12 cellular contexts compared by ENCODE assay signal in the genomic region with DNA sequence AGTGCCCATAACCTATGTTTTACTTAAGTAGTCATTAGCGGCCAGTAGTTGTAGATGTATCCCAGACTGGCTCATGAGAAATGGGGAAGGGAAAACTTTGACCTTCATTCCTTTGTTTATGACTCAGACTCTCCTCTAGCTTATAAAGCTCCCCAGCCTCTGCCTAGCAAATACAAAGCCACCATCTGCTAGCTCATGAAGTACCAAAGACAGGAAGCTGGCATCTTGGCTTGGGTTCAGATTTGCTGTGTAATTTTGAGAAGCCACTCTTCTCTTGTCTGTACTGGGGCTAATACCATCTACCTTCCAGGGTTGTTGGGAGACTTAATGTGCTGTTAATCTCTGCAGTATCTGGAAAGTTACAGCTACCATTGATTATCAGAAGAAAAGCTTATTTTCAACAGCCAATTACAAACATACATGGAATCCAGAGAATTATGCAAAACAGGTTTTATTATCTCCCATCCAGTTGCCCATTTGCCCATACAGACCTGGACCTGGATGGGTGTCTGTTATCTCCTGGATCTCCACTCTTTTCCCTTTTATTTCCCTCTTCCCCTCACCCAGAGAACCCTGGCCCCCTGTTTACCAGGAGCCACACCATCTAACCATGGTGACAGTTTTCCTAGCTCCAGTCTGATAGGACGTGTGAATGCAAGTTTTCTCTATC.
A peak's percentile ranks its signal among the peaks of the same experiment; 100 is the strongest.
DNase-seq lines count a peak whose midpoint lies in the region; ATAC-seq and TF ChIP-seq lines count a peak whose summit lies in the region.
"Had no signal": no experiment of that assay in that cellular context is flagged by ENCODE, and none has a peak within 500 bp of the region (broad histone marks: within the 10 kb centered on the region; RNA-seq: fewer than 3 reads in every experiment).

No MANE protein-coding gene starts in this region.

- H3K9me2 ChIP-seq in PC-3 (replicated peaks; ENCODE audit: low read length) = no peaks in the 10 kb centered on the region

- no peak overlapping the region for H3K4me3 Mint-ChIP-seq in activated CD4-positive, alpha-beta T cell treated with anti-CD3 and anti-CD28 coated beads for 36 hours
- H3K4me3 Mint-ChIP-seq: T-helper 1 cell treated with Interleukin-12 subunit alpha and Interleukin-12 subunit beta and Interleukin-4 antibody, amounts not matched to agents 30 μg/mL and 1 μg/mL, for 36 hours had no signal

- POLR2A ChIA-PET in PC-3 (lab: Charles Lee; ENCODE audit: unreplicated experiment) = no interaction called here
- POLR2A ChIA-PET in activated CD4-positive, alpha-beta T cell treated with anti-CD3 and anti-CD28 coated beads for 36 hours (lab: Charles Lee) = no interaction called here

- H3K4me2 ChIP-seq in PC-3 (ENCODE audit: low read length) = peak overlapping the region; percentile 73
- H3K4me2 ChIP-seq: A549 had no signal

- no peaks in the 10 kb centered on the region for H3K36me3 Mint-ChIP-seq in activated CD4-positive, alpha-beta T cell treated with anti-CD3 and anti-CD28 coated beads for 36 hours (ENCODE audit: low read depth)

- no peaks in the 10 kb centered on the region for H3K4me1 Mint-ChIP-seq in activated CD4-positive, alpha-beta T cell treated with anti-CD3 and anti-CD28 coated beads for 36 hours

- H3K36me3 ChIP-seq in PC-3 (ENCODE audit: low read depth, low read length) (no peaks in the 10 kb centered on the region), tibial artery (no peaks in the 10 kb centered on the region)

- DNase-seq in NCI-H345 (lab: John Stamatoyannopoulos, UW) (peak; percentile 55), NCI-H345 treated with DMSO at 0.1 percent for 48 hours (lab: John Stamatoyannopoulos, UW; ENCODE audit: unreplicated experiment) (no peak), PC-3 (peak; percentile 88), fibroblast of pulmonary artery (ENCODE audit: low read depth) (peak; percentile 46), tibial artery (no peak)
- DNase-seq in stimulated activated CD4-positive, alpha-beta T cell treated with anti-CD3 and anti-CD28 coated beads, Interleukin-15, amount 100 ng/mL, for 24 hours = no peak
- no peak for DNase-seq in activated CD4-positive, alpha-beta T cell treated with anti-CD3 and anti-CD28 coated beads for 36 hours
- DNase-seq: activated T-cell treated with anti-CD3 and anti-CD28 coated beads for 4 hours, psoas muscle had no signal

- no peak for TF ChIP-seq CTCF in PC-3 (conservative IDR thresholded peaks at IDR 0.05; ENCODE audit: low read depth, low read length)
- TF ChIP-seq CTCF in fibroblast of pulmonary artery (IDR thresholded peaks at IDR 0.05; ENCODE audit: low read length, missing control alignments) = no peak
- no peak for TF ChIP-seq CTCF in tibial artery (IDR thresholded peaks at IDR 0.05)

- H3K79me2 ChIP-seq in PC-3 (ENCODE audit: low read length) = no peaks in the 10 kb centered on the region

- H3F3A ChIP-seq in PC-3 (ENCODE audit: low read length, unreplicated experiment) = no peaks in the 10 kb centered on the region

- BruUV-seq in PC-3 (replicated peaks; lab: Mats Ljungman, UMichigan) = no TSS peak

- peaks cover 5% of the 10 kb centered on the region for H3K27me3 Mint-ChIP-seq in activated CD4-positive, alpha-beta T cell treated with anti-CD3 and anti-CD28 coated beads for 36 hours

- no peak overlapping the region; the same call in 1 of the 2 replicates for H3K4me3 ChIP-seq in PC-3 (ENCODE audit: low read length)
- no peak overlapping the region for H3K4me3 ChIP-seq in fibroblast of pulmonary artery (replicated peaks; ENCODE audit: low read depth, low read length)
- H3K4me3 ChIP-seq in tibial artery = no peak overlapping the region
- H3K4me3 ChIP-seq: A549, psoas muscle had no signal

- no peaks in the 10 kb centered on the region for H3K27me3 ChIP-seq in PC-3 (ENCODE audit: low read length)
- H3K27me3 ChIP-seq in tibial artery = no peaks in the 10 kb centered on the region

- intact Hi-C loops in PC-3 (cut with micrococcal nuclease) (loop anchor here (5.0 kb wide), 1 partner anchor 154 kb away; a partner anchor contains a TSS), tibial artery (cut with DNase I; ENCODE audit: low total_unique reads) (loop anchor here (5.0 kb wide), 1 partner anchor 149 kb away; no protein-coding TSS in a partner anchor)
- intact Hi-C loops in activated CD4-positive, alpha-beta T cell treated with anti-CD3 and anti-CD28 coated beads for 36 hours (cut with DNase I, micrococcal nuclease) = no loop called here

- no peak overlapping the region for H3K27ac Mint-ChIP-seq in activated CD4-positive, alpha-beta T cell treated with anti-CD3 and anti-CD28 coated beads for 36 hours
- H3K27ac Mint-ChIP-seq: T-helper 1 cell treated with Interleukin-12 subunit alpha and Interleukin-12 subunit beta and Interleukin-4 antibody, amounts not matched to agents 30 μg/mL and 1 μg/mL, for 36 hours had no signal

- H3K9me3 Mint-ChIP-seq in activated CD4-positive, alpha-beta T cell treated with anti-CD3 and anti-CD28 coated beads for 36 hours (ENCODE audit: low read depth) = peaks cover 2% of the 10 kb centered on the region
- H3K9me3 Mint-ChIP-seq: T-helper 1 cell treated with Interleukin-12 subunit alpha and Interleukin-12 subunit beta and Interleukin-4 antibody, amounts not matched to agents 30 μg/mL and 1 μg/mL, for 36 hours had no signal

- H3K9ac ChIP-seq in PC-3 (ENCODE audit: low read length) = peak overlapping the region; percentile 57; the same call in 1 of the 2 replicates

- no peaks in the 10 kb centered on the region for H4K20me1 ChIP-seq in PC-3 (ENCODE audit: low read length)

- peak overlapping the region; percentile 37; the same call in 1 of the 2 replicates for H2AFZ ChIP-seq in PC-3 (ENCODE audit: low read length)

- CTCF ChIA-PET in PC-3 (lab: Charles Lee) = no interaction called here
- CTCF ChIA-PET in activated CD4-positive, alpha-beta T cell treated with anti-CD3 and anti-CD28 coated beads for 36 hours (lab: Charles Lee) = no interaction called here

- ATAC-seq in PC-3 (peak; percentile 96), HG03571 (IDR thresholded peaks at IDR 0.05; ENCODE audit: unreplicated experiment) (no peak)
- no peak for ATAC-seq in activated CD4-positive, alpha-beta T cell treated with anti-CD3 and anti-CD28 coated beads for 36 hours
- ATAC-seq: A549, psoas muscle had no signal

- H3K27ac ChIP-seq in PC-3 (ENCODE audit: low read length) (peak overlapping the region; percentile 93), tibial artery (peak overlapping the region; percentile 58 to 65)
- H3K27ac ChIP-seq: A549, psoas muscle had no signal

- H3K9me3 ChIP-seq in PC-3 (ENCODE audit: low read length) (no peaks in the 10 kb centered on the region), tibial artery (peaks cover 0 to 7% (median 0%) of the 10 kb centered on the region in 3 donors)
- H3K9me3 ChIP-seq: A549, psoas muscle had no signal

- H3K4me1 ChIP-seq in PC-3 (ENCODE audit: insufficient read depth, low read length) (peaks cover 19% of the 10 kb centered on the region), tibial artery (peaks cover 0 to 41% (median 33%) of the 10 kb centered on the region in 4 donors)
- H3K4me1 ChIP-seq: A549, psoas muscle had no signal

Comparison
In these comparisons a context has a peak if more than half of its experiments do, and no peak if none do; other contexts are left out.
1. DNase-seq: peak in NCI-H345 (single experiment), PC-3 (single experiment) and fibroblast of pulmonary artery (single experiment); none in NCI-H345 treated with DMSO at 0.1 percent for 48 hours (single experiment), tibial artery (0 of 2), stimulated activated CD4-positive, alpha-beta T cell treated with anti-CD3 and anti-CD28 coated beads, Interleukin-15, amount 100 ng/mL, for 24 hours (single experiment) and activated CD4-positive, alpha-beta T cell treated with anti-CD3 and anti-CD28 coated beads for 36 hours (single experiment).
2. intact Hi-C loops: an anchor here in PC-3 (5.0 kb wide) and tibial artery (5.0 kb wide); none called in activated CD4-positive, alpha-beta T cell treated with anti-CD3 and anti-CD28 coated beads for 36 hours.